In the genomic region with DNA sequence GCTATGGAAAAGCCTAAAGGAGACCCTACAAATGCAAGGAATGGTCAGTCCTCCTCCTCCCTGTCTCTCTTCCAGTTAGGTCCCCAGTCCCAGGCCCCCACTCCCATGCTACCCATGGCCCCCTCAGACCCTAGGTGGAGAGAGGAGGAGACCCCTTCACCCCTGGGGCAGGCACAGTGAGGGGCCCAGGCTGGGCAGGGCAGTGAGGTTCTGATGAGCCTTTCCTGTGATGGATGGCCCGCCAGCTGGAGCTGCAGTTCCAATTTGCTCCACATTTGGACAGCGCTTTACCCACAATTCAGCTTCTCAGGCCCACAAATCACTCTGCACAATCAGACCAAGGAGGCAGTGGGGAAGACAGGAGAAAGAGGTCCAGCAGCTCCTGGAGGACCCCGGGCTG, we compare ENCODE assay signal across 1 cellular context.
TF ChIP-seq lines count a peak whose summit lies in the region.

No MANE protein-coding gene starts in this region.

TF ChIP-seq in HepG2, 621 proteins besides CTCF, POLR2A, EP300 and RAD21:
- TF ChIP-seq ZNF547 (CRISPR knock-in tag; IDR thresholded peaks at IDR 0.05), result 0 out of 2 replicates have a peak, but pooled peaks have one; percentile 62
- no peak for TF ChIP-seq NR1H2 (CRISPR knock-in tag; IDR thresholded peaks at IDR 0.05; ENCODE audit: borderline replicate concordance, low read depth)
- TF ChIP-seq ZNF121 (CRISPR knock-in tag; IDR thresholded peaks at IDR 0.05), result peak; percentile 97
- no peak for TF ChIP-seq PAF1 (CRISPR knock-in tag; IDR thresholded peaks at IDR 0.05)
- no peak for TF ChIP-seq HIC2 (CRISPR knock-in tag; IDR thresholded peaks at IDR 0.05; ENCODE audit: low read depth)
- no peak for TF ChIP-seq GFI1 (CRISPR knock-in tag; IDR thresholded peaks at IDR 0.05; ENCODE audit: borderline replicate concordance)
- no peak for TF ChIP-seq MZF1 (CRISPR knock-in tag; IDR thresholded peaks at IDR 0.05; ENCODE audit: borderline replicate concordance)
- TF ChIP-seq, protein P1, sequence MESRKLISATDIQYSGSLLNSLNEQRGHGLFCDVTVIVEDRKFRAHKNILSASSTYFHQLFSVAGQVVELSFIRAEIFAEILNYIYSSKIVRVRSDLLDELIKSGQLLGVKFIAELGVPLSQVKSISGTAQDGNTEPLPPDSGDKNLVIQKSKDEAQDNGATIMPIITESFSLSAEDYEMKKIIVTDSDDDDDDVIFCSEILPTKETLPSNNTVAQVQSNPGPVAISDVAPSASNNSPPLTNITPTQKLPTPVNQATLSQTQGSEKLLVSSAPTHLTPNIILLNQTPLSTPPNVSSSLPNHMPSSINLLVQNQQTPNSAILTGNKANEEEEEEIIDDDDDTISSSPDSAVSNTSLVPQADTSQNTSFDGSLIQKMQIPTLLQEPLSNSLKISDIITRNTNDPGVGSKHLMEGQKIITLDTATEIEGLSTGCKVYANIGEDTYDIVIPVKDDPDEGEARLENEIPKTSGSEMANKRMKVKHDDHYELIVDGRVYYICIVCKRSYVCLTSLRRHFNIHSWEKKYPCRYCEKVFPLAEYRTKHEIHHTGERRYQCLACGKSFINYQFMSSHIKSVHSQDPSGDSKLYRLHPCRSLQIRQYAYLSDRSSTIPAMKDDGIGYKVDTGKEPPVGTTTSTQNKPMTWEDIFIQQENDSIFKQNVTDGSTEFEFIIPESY (CRISPR knock-in tag; IDR thresholded peaks at IDR 0.05), result peak; percentile 86
- no peak for TF ChIP-seq ZNF703 (CRISPR knock-in tag; IDR thresholded peaks at IDR 0.05; ENCODE audit: borderline replicate concordance)
- peak; percentile 2 to 76; a peak in 3 of 4 replicates for TF ChIP-seq REST (IDR thresholded peaks at IDR 0.05; ENCODE audit: borderline replicate concordance in 1 of 2, low read depth in 1 of 2, low read length in 2 of 2)
- TF ChIP-seq SP1 (IDR thresholded peaks at IDR 0.05), result no peak
- 0 out of 2 replicates have a peak, but pooled peaks have one; percentile 6 for TF ChIP-seq SP1 (CRISPR knock-in tag; IDR thresholded peaks at IDR 0.05)
